8 cellular contexts compared by ENCODE assay signal in genomic region chr22:23773247-23774113, GRCh38. TPM values are rescaled to one million over a fixed set of nuclear protein-coding genes. Genes with fewer than 3 reads are reported as not detected.
DNase-seq lines count a peak whose midpoint lies in the region; ATAC-seq lines count a peak whose summit lies in the region.

No MANE protein-coding gene starts in this region.

- peaks cover 16% of the 10 kb centered on the region for H3K27me3 Mint-ChIP-seq in activated T-helper 2 cell treated with anti-CD3 and anti-CD28 coated beads, Interferon-gamma antibody, Interleukin-2, Interleukin-4, amounts not matched to agents 10 μg/mL and 5 μg/mL and 100 μg/mL, durations not matched to agents 14 hours and 24 hours and 36 hours (ENCODE audit: low read depth)

- intact Hi-C loops in activated T-helper 2 cell treated with anti-CD3 and anti-CD28 coated beads, Interferon-gamma antibody, Interleukin-2, Interleukin-4, amounts not matched to agents 10 μg/mL and 5 μg/mL and 100 μg/mL, durations not matched to agents 14 hours and 24 hours and 36 hours (cut with micrococcal nuclease), result no loop called here

- no peak overlapping the region for H3K27ac Mint-ChIP-seq in activated T-helper 2 cell treated with anti-CD3 and anti-CD28 coated beads, Interferon-gamma antibody, Interleukin-2, Interleukin-4, amounts not matched to agents 10 μg/mL and 5 μg/mL and 100 μg/mL, durations not matched to agents 14 hours and 24 hours and 36 hours

- no peaks in the 10 kb centered on the region for H3K36me3 ChIP-seq in stomach smooth muscle (ENCODE audit: control insufficient read depth in 2 of 2, insufficient read depth in 2 of 2, low read length in 2 of 2)

- H3K27me3 ChIP-seq in stomach smooth muscle (ENCODE audit: control insufficient read depth in 1 of 2, insufficient read depth in 2 of 2, low read length in 2 of 2), result no peaks in the 10 kb centered on the region

- no peaks in the 10 kb centered on the region for H3K36me3 Mint-ChIP-seq in activated T-helper 2 cell treated with anti-CD3 and anti-CD28 coated beads, Interferon-gamma antibody, Interleukin-2, Interleukin-4, amounts not matched to agents 10 μg/mL and 5 μg/mL and 100 μg/mL, durations not matched to agents 14 hours and 24 hours and 36 hours (ENCODE audit: low read depth)

- H3K4me3 ChIP-seq in iPS-18c (ENCODE audit: insufficient read depth, low read depth, low read length) (peak overlapping the region; percentile 53), stomach smooth muscle (ENCODE audit: low read length in 2 of 2) (peak overlapping the region; percentile 77 to 81)

- H3K9ac ChIP-seq in stomach smooth muscle (ENCODE audit: low read length in 2 of 2), result peak overlapping the region; percentile 26 to 55

- peaks cover 56% of the 10 kb centered on the region for H3K4me1 ChIP-seq in stomach smooth muscle (ENCODE audit: control insufficient read depth, insufficient read depth, low read length)

- no peak overlapping the region for H3K27ac ChIP-seq in stomach smooth muscle (ENCODE audit: low read length)

- H3K4me3 Mint-ChIP-seq in activated T-helper 2 cell treated with anti-CD3 and anti-CD28 coated beads, Interferon-gamma antibody, Interleukin-2, Interleukin-4, amounts not matched to agents 10 μg/mL and 5 μg/mL and 100 μg/mL, durations not matched to agents 14 hours and 24 hours and 36 hours (ENCODE audit: low read depth), result peak overlapping the region; percentile 14

- peaks cover 5% of the 10 kb centered on the region for H3K4me1 Mint-ChIP-seq in activated T-helper 2 cell treated with anti-CD3 and anti-CD28 coated beads, Interferon-gamma antibody, Interleukin-2, Interleukin-4, amounts not matched to agents 10 μg/mL and 5 μg/mL and 100 μg/mL, durations not matched to agents 14 hours and 24 hours and 36 hours (ENCODE audit: low read depth)

- ATAC-seq in GM19467 (IDR thresholded peaks at IDR 0.05; ENCODE audit: unreplicated experiment), result no peak
- no peak for ATAC-seq in GM21423 (IDR thresholded peaks at IDR 0.05; ENCODE audit: unreplicated experiment)

- no peaks in the 10 kb centered on the region for H3K9me3 Mint-ChIP-seq in activated T-helper 2 cell treated with anti-CD3 and anti-CD28 coated beads, Interferon-gamma antibody, Interleukin-2, Interleukin-4, amounts not matched to agents 10 μg/mL and 5 μg/mL and 100 μg/mL, durations not matched to agents 14 hours and 24 hours and 36 hours

- no peaks in the 10 kb centered on the region for H3K9me3 ChIP-seq in iPS-18c (ENCODE audit: control insufficient read depth, insufficient read depth, low read length)
- no peaks in the 10 kb centered on the region for H3K9me3 ChIP-seq in stomach smooth muscle (ENCODE audit: control insufficient read depth in 2 of 2, low read length in 2 of 2)

- DNase-seq in NCI-H2171 treated with DMSO at 0.1 percent for 48 hours (lab: John Stamatoyannopoulos, UW) (peak; percentile 58), NCI-H2171 (lab: John Stamatoyannopoulos, UW) (no peak), GDM1 (lab: John Stamatoyannopoulos, UW) (no peak)
- DNase-seq in activated T-helper 2 cell treated with anti-CD3 and anti-CD28 coated beads, Interferon-gamma antibody, Interleukin-2, Interleukin-4, amounts not matched to agents 10 μg/mL and 5 μg/mL and 100 μg/mL, durations not matched to agents 14 hours and 24 hours and 36 hours (ENCODE audit: low spot score), result no peak

RNA-seq across cellular contexts. Expression of gene MMP11, which starts 0.8 kb away (rescaled TPM):
- total RNA-seq in activated T-helper 2 cell treated with anti-CD3 and anti-CD28 coated beads, Interferon-gamma antibody, Interleukin-2, Interleukin-4, amounts not matched to agents 10 μg/mL and 5 μg/mL and 100 μg/mL, durations not matched to agents 14 hours and 24 hours and 36 hours, result 0.87 and 1.0 TPM in 2 replicates

RNA-seq across cellular contexts. Expression of gene CHCHD10, which starts 5.7 kb away (rescaled TPM):
- 108 and 111 TPM in 2 replicates for total RNA-seq in activated T-helper 2 cell treated with anti-CD3 and anti-CD28 coated beads, Interferon-gamma antibody, Interleukin-2, Interleukin-4, amounts not matched to agents 10 μg/mL and 5 μg/mL and 100 μg/mL, durations not matched to agents 14 hours and 24 hours and 36 hours

RNA-seq across cellular contexts. Expression of gene C22orf15, which starts 10.7 kb away (rescaled TPM):
- total RNA-seq in activated T-helper 2 cell treated with anti-CD3 and anti-CD28 coated beads, Interferon-gamma antibody, Interleukin-2, Interleukin-4, amounts not matched to agents 10 μg/mL and 5 μg/mL and 100 μg/mL, durations not matched to agents 14 hours and 24 hours and 36 hours, result 0.23 and 0.52 TPM in 2 replicates

RNA-seq across cellular contexts. Expression of gene SMARCB1, which starts 13.3 kb away (rescaled TPM):
- total RNA-seq in activated T-helper 2 cell treated with anti-CD3 and anti-CD28 coated beads, Interferon-gamma antibody, Interleukin-2, Interleukin-4, amounts not matched to agents 10 μg/mL and 5 μg/mL and 100 μg/mL, durations not matched to agents 14 hours and 24 hours and 36 hours, result 94.1 and 96.4 TPM in 2 replicates

RNA-seq across cellular contexts. Expression of gene VPREB3, which starts 19.3 kb away (rescaled TPM):
- total RNA-seq in activated T-helper 2 cell treated with anti-CD3 and anti-CD28 coated beads, Interferon-gamma antibody, Interleukin-2, Interleukin-4, amounts not matched to agents 10 μg/mL and 5 μg/mL and 100 μg/mL, durations not matched to agents 14 hours and 24 hours and 36 hours, result 0.55 TPM in 1 of 2 replicates, not detected in the other
